Comparison of ENCODE assay signal across 23 cellular contexts in the genomic region with DNA sequence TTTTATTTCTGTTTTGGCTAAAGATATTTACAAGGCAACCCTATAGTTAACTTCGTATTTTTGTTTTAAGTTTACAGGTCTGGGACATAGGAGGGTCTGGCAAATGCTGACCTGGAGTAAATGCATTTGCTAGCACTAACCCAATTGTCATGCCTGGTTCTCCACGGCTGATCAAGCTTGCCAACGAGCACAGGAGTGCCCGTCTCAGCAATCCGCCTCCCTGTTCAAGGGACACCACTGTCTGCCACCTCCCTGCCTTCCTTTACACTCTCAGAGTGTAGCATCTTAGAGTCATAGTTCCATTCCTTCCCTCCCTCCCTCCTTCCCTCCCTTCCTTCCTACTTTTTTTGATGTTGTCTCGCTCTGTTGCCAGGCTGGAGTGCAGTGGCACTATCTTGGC.
"Had no signal": no experiment of that assay in that cellular context is flagged by ENCODE, and none has a peak within 500 bp of the region (broad histone marks: within the 10 kb centered on the region; RNA-seq: fewer than 3 reads in every experiment).

No MANE protein-coding gene starts in this region.

- ATAC-seq: HepG2 had no signal

- FAIRE-seq: HepG2, RCC 7860 had no signal

- H3K9me3 ChIP-seq: MG63, SJSA1 had no signal

- H3K36me3 ChIP-seq: MG63, SJSA1 had no signal

- H3K4me3 ChIP-seq: MG63, SJSA1, SK-N-MC had no signal

- H3K27me3 ChIP-seq: MG63, SJSA1 had no signal

- H3K4me1 ChIP-seq: SJSA1 had no signal

- DNase-seq: IMR-90, Karpas-422, KG1, MG63, NCI-H1092, NCI-H1105 treated with DMSO at 0.1 percent for 48 hours, NCI-H1417 treated with DMSO at 0.1 percent for 48 hours, NCI-H146, NCI-H1694 treated with DMSO at 0.1 percent for 48 hours, NCI-H1930, NCI-H2081, NCI-H2107, NCI-H2227 treated with DMSO at 0.1 percent for 48 hours, NCI-H524, NCI-H526 treated with DMSO at 0.1 percent for 48 hours, NCI-H748 treated with DMSO at 0.1 percent for 48 hours, Right ventricle myocardium superior, RPMI8226, SIG-M5 had no signal

- H3K27ac ChIP-seq: SJSA1, SK-N-MC had no signal
